8 cellular contexts compared by ENCODE assay signal in the genomic region with DNA sequence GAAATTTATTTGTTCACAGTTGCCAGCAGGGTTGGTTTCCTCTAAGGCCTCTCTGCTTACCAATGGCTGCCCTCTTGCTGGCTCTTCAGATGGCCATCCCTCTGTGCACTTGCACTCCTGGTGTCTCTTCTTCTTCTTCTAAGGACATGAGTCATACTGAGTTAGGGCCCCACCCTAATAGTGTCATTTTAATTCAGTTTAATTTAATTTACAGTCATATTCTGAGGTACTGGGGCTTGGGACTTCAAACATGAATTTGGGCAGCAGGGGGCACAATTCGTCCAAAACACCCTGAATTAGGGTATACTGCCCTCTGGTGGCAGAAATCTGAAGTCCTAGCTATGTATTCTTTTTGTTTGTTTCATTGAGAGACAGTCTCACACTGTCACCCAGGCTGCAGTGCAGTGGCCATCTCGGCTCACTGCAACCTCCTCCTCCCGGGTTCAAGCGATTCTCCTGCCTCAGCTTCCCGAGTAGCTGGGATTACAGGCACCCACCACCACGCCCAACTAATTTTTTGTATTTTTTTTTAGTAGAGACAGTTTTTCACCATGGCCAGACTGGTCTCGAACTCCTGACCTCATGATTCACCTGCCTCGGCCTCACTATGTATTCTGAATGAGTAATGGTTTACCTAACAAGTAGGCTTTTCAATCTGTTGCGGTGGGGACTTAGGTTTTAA. TPM values are rescaled to one million over a fixed set of nuclear protein-coding genes. Genes with fewer than 3 reads are reported as not detected.
DNase-seq lines count a peak whose midpoint lies in the region; ATAC-seq and TF ChIP-seq lines count a peak whose summit lies in the region.

No MANE protein-coding gene starts in this region.

- H3K27ac Mint-ChIP-seq in brain: peak overlapping the region; percentile 44 to 87 (median 71)

- no peak overlapping the region for H3K4me3 ChIP-seq in GM06990 (replicated peaks; ENCODE audit: low read depth, low read length)

- no peak overlapping the region for H3K4me3 Mint-ChIP-seq in brain

- ATAC-seq in HG02981 (IDR thresholded peaks at IDR 0.05; ENCODE audit: unreplicated experiment) (peak; percentile 84), HG02678 (IDR thresholded peaks at IDR 0.05; ENCODE audit: unreplicated experiment) (no peak)

- no peaks in the 10 kb centered on the region for H3K27me3 Mint-ChIP-seq in brain

- no peaks in the 10 kb centered on the region for H3K27me3 ChIP-seq in GM06990 (replicated peaks; ENCODE audit: control insufficient read depth, insufficient read depth, low read length)

- peaks cover 5% of the 10 kb centered on the region for H3K4me1 Mint-ChIP-seq in brain

- peak; percentile 51 for DNase-seq in GM06990 (ENCODE audit: extremely low read depth, insufficient read length)
- peak; percentile 96 for DNase-seq in NCI-H2171 treated with DMSO at 0.1 percent for 48 hours (lab: John Stamatoyannopoulos, UW)
- DNase-seq in UCSD-AML1 (lab: John Stamatoyannopoulos, UW; ENCODE audit: unreplicated experiment): peak; percentile 54
- peak; percentile 95 for DNase-seq in inferior parietal cortex (ENCODE audit: extremely low spot score)
- peak; percentile 68 to 100 (median 79) for DNase-seq in stimulated activated CD4-positive, alpha-beta T cell treated with anti-CD3 and anti-CD28 coated beads, Interleukin-12 subunit alpha, Interleukin-12 subunit beta, amount 100 ng/mL, for 48 hours (ENCODE audit: low read depth in 2 of 3, low spot score in 1 of 3)

- peaks cover 6% of the 10 kb centered on the region for H3K36me3 ChIP-seq in GM06990 (ENCODE audit: control insufficient read depth, insufficient read depth, low read length)

- peak; percentile 98 for TF ChIP-seq CTCF in GM06990 (IDR thresholded peaks at IDR 0.05; ENCODE audit: insufficient read depth, low read length, poor library complexity, severe bottlenecking)
- peak; percentile 100 for TF ChIP-seq CTCF in brain (conservative IDR thresholded peaks at IDR 0.05)

- peaks cover 36% of the 10 kb centered on the region for H3K36me3 Mint-ChIP-seq in brain

- no peaks in the 10 kb centered on the region for H3K9me3 Mint-ChIP-seq in brain

RNA-seq across cellular contexts. Expression of gene SLC4A1AP, which starts 19.8 kb away (rescaled TPM):
- 19.9 TPM for polyA plus RNA-seq in brain (ENCODE audit: insufficient read depth, low read depth, low replicate concordance)

RNA-seq across cellular contexts. Expression of gene SUPT7L, which starts 20.1 kb away (rescaled TPM):
- 24.6 TPM for polyA plus RNA-seq in brain (ENCODE audit: insufficient read depth, low read depth, low replicate concordance)

RNA-seq across cellular contexts. Expression of gene GPN1, which starts 54.7 kb away (rescaled TPM):
- polyA plus RNA-seq in brain (ENCODE audit: insufficient read depth, low read depth, low replicate concordance): 32.6 TPM

RNA-seq across cellular contexts. Expression of gene CCDC121, which starts 54.7 kb away (rescaled TPM):
- polyA plus RNA-seq in brain (ENCODE audit: insufficient read depth, low read depth, low replicate concordance): 3.0 TPM
